In genomic region chr3:28347374-28348285, GRCh38 we compare ENCODE assay signal across 8 cellular contexts. TPM values are rescaled to one million over a fixed set of nuclear protein-coding genes. Genes with fewer than 3 reads are reported as not detected.
DNase-seq lines count a peak whose midpoint lies in the region; ATAC-seq and TF ChIP-seq lines count a peak whose summit lies in the region.

No MANE protein-coding gene starts in this region.

- H3K36me3 ChIP-seq in PC-9 (ENCODE audit: low read depth): no peaks in the 10 kb centered on the region
- no peaks in the 10 kb centered on the region for H3K36me3 ChIP-seq in mucosa of rectum (ENCODE audit: control insufficient read depth in 2 of 2, insufficient read depth in 2 of 2, low read length in 2 of 2)

- peaks cover 34% of the 10 kb centered on the region for H3K4me1 ChIP-seq in PC-9 (replicated peaks; ENCODE audit: insufficient read depth)
- peaks cover 6 to 24% of the 10 kb centered on the region in 2 donors for H3K4me1 ChIP-seq in mucosa of rectum (ENCODE audit: control insufficient read depth in 2 of 2, insufficient read depth in 2 of 2, low read length in 2 of 2)

- POLR2A ChIA-PET in PC-9 (lab: Charles Lee; ENCODE audit: unreplicated experiment): no interaction called here

- peak overlapping the region; percentile 84 for H3K4me2 ChIP-seq in PC-9

- ATAC-seq in GM19455 (IDR thresholded peaks at IDR 0.05; ENCODE audit: unreplicated experiment): no peak

- H3K9ac ChIP-seq in mucosa of rectum (ENCODE audit: low read depth in 1 of 2, low read length in 2 of 2): peak overlapping the region; percentile 92 to 98

- no peaks in the 10 kb centered on the region for H4K20me1 ChIP-seq in PC-9 (ENCODE audit: insufficient read depth)

- peak overlapping the region; percentile 96 for H2AFZ ChIP-seq in PC-9

- H3K27me3 ChIP-seq in PC-9 (ENCODE audit: insufficient read depth, low read depth) (no peaks in the 10 kb centered on the region), dorsolateral prefrontal cortex (no peaks in the 10 kb centered on the region), mucosa of rectum (ENCODE audit: control insufficient read depth in 2 of 2, insufficient read depth in 2 of 2, low read length in 2 of 2) (no peaks in the 10 kb centered on the region)

- peak in 1 of 2 experiments; percentile 60 for DNase-seq in PC-9
- DNase-seq in dorsolateral prefrontal cortex: peak in 1 of 10 donors; percentile 8
- DNase-seq in NCI-H510A treated with DMSO at 0.1 percent for 48 hours (lab: John Stamatoyannopoulos, UW): no peak
- DNase-seq in putamen (ENCODE audit: low spot score): no peak
- no peak for DNase-seq in NCI-H524 treated with DMSO at 0.1 percent for 48 hours (lab: John Stamatoyannopoulos, UW)

- no peak for TF ChIP-seq CTCF in GM12875 (IDR thresholded peaks at IDR 0.05; ENCODE audit: borderline replicate concordance, insufficient read depth, low read depth, low read length)
- TF ChIP-seq CTCF in PC-9 (conservative IDR thresholded peaks at IDR 0.05): no peak
- no peak for TF ChIP-seq CTCF in dorsolateral prefrontal cortex (IDR thresholded peaks at IDR 0.05 in 54 of 56, conservative IDR thresholded peaks at IDR 0.05 in 2 of 56; ENCODE audit: low read depth in 1 of 56, partially characterized antibody in 56 of 56)

- no peaks in the 10 kb centered on the region for H3K9me2 ChIP-seq in PC-9 (ENCODE audit: insufficient read depth)

- H3K79me2 ChIP-seq in PC-9 (ENCODE audit: low read depth): peaks cover 65% of the 10 kb centered on the region

- peaks cover 10% of the 10 kb centered on the region for H3F3A ChIP-seq in PC-9 (ENCODE audit: insufficient read depth, low read depth)

- H3K27ac ChIP-seq in PC-9 (peak overlapping the region; percentile 96), dorsolateral prefrontal cortex (peak overlapping the region in 57 of 59 donors; percentile 86 to 100 (median 98)), mucosa of rectum (ENCODE audit: low read depth in 2 of 2, low read length in 2 of 2) (peak overlapping the region; percentile 98)

- CTCF ChIA-PET in PC-9 (lab: Charles Lee): interaction anchor here (0.7 kb wide), 1 partner anchor 23 kb away, joined by 4 read pairs; no protein-coding TSS in a partner anchor

- no peaks in the 10 kb centered on the region for H3K9me3 ChIP-seq in PC-9 (ENCODE audit: insufficient read depth, low read depth)
- H3K9me3 ChIP-seq in mucosa of rectum (ENCODE audit: control insufficient read depth in 2 of 2, low read length in 2 of 2): no peaks in the 10 kb centered on the region

- intact Hi-C loops in PC-9 (cut with micrococcal nuclease; ENCODE audit: unreplicated experiment): loop anchor here (1.0 kb wide), 1 partner anchor 106 kb away; the partner anchor contains the start of gene CMC1
- intact Hi-C loops in dorsolateral prefrontal cortex (cut with DNase I): loop anchor here (5.0 to 10.0 kb wide), 2 partner anchors 105 to 863 kb away; partner anchors contain the start of genes CMC1 (in 2 of the 2) and SLC4A7 (in 1 of the 2)

- TSS peak; percentile 64 for BruUV-seq in PC-9 (replicated peaks; lab: Mats Ljungman, UMichigan)

- H3K4me3 ChIP-seq in GM12875 (ENCODE audit: low read depth, low read length) (peak overlapping the region; percentile 96), PC-9 (peak overlapping the region; percentile 87), dorsolateral prefrontal cortex (peak overlapping the region; percentile 50 to 98 (median 86)), mucosa of rectum (ENCODE audit: low read length in 2 of 2) (peak overlapping the region; percentile 93 to 96)

RNA-seq across cellular contexts. Expression of gene ZCWPW2, which starts 0.9 kb away (rescaled TPM):
- 0.80 and 0.81 TPM in 2 replicates for total RNA-seq in PC-9 (2021)
- 1 to 10 TPM; 3.0 to 9.4 (median 5.4) TPM for total RNA-seq in dorsolateral prefrontal cortex

RNA-seq across cellular contexts. Expression of gene AZI2, which starts 1.0 kb away (rescaled TPM):
- total RNA-seq in PC-9 (2021) (33.3 and 39.5 TPM in 2 replicates), dorsolateral prefrontal cortex (10 to 100 TPM; 42.8 to 93.5 (median 68.1) TPM)
